1 cellular context compared by ENCODE assay signal in genomic region chr22:21982338-21982965, GRCh38.
A peak's percentile ranks its signal among the peaks of the same experiment; 100 is the strongest.
TF ChIP-seq lines count a peak whose summit lies in the region.

TSS of gene TOP3B (minus strand) at chr22:21982787. CDS start at chr22:21975709, 7,078 bp downstream.

TF ChIP-seq in HepG2, 621 proteins besides CTCF, POLR2A, EP300 and RAD21 (continued from another document and continues in another):
- TF ChIP-seq, protein P1, sequence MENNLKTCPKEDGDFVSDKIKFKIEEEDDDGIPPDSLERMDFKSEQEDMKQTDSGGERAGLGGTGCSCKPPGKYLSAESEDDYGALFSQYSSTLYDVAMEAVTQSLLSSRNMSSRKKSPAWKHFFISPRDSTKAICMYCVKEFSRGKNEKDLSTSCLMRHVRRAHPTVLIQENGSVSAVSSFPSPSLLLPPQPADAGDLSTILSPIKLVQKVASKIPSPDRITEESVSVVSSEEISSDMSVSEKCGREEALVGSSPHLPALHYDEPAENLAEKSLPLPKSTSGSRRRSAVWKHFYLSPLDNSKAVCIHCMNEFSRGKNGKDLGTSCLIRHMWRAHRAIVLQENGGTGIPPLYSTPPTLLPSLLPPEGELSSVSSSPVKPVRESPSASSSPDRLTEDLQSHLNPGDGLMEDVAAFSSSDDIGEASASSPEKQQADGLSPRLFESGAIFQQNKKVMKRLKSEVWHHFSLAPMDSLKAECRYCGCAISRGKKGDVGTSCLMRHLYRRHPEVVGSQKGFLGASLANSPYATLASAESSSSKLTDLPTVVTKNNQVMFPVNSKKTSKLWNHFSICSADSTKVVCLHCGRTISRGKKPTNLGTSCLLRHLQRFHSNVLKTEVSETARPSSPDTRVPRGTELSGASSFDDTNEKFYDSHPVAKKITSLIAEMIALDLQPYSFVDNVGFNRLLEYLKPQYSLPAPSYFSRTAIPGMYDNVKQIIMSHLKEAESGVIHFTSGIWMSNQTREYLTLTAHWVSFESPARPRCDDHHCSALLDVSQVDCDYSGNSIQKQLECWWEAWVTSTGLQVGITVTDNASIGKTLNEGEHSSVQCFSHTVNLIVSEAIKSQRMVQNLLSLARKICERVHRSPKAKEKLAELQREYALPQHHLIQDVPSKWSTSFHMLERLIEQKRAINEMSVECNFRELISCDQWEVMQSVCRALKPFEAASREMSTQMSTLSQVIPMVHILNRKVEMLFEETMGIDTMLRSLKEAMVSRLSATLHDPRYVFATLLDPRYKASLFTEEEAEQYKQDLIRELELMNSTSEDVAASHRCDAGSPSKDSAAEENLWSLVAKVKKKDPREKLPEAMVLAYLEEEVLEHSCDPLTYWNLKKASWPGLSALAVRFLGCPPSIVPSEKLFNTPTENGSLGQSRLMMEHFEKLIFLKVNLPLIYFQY (CRISPR knock-in tag; IDR thresholded peaks at IDR 0.05; ENCODE audit: borderline replicate concordance) = peak; percentile 76
- TF ChIP-seq KDM1A (CRISPR knock-in tag; IDR thresholded peaks at IDR 0.05) (0 out of 2 replicates have a peak, but pooled peaks have one; percentile 15), HDAC2 (CRISPR knock-in tag; IDR thresholded peaks at IDR 0.05) (peak; percentile 93), MYC (CRISPR knock-in tag; IDR thresholded peaks at IDR 0.05; ENCODE audit: borderline replicate concordance) (peak; percentile 84), CREB3 (CRISPR knock-in tag; IDR thresholded peaks at IDR 0.05) (no peak), USF2 (IDR thresholded peaks at IDR 0.05; ENCODE audit: low read depth, low read length) (no peak), USF2 (CRISPR knock-in tag; IDR thresholded peaks at IDR 0.05; ENCODE audit: borderline replicate concordance) (no peak), ATAD3A (CRISPR knock-in tag; IDR thresholded peaks at IDR 0.05) (0 out of 2 replicates have a peak, but pooled peaks have one; percentile 54), ZNF775 (CRISPR knock-in tag; IDR thresholded peaks at IDR 0.05; ENCODE audit: borderline replicate concordance) (peak; percentile 48; the same call in 1 of the 2 replicates), MATR3 (CRISPR knock-in tag; IDR thresholded peaks at IDR 0.05) (no peak), EED (CRISPR knock-in tag; IDR thresholded peaks at IDR 0.05) (peak; percentile 83; the same call in 1 of the 2 replicates), ZNF138 (CRISPR knock-in tag; IDR thresholded peaks at IDR 0.05; ENCODE audit: low read depth) (no peak), PRDM15 (CRISPR knock-in tag; IDR thresholded peaks at IDR 0.05) (peak; percentile 90), JUND (CRISPR knock-in tag; IDR thresholded peaks at IDR 0.05) (no peak), MED8 (CRISPR knock-in tag; IDR thresholded peaks at IDR 0.05; ENCODE audit: insufficient replicate concordance) (peak; percentile 79), IKZF4 (CRISPR knock-in tag; IDR thresholded peaks at IDR 0.05; ENCODE audit: borderline replicate concordance, low read depth, not compliant biosample characterization) (no peak), ARID5B (CRISPR knock-in tag; IDR thresholded peaks at IDR 0.05) (peak; percentile 81), ZSCAN12 (CRISPR knock-in tag; IDR thresholded peaks at IDR 0.05) (no peak), IRX3 (CRISPR knock-in tag; IDR thresholded peaks at IDR 0.05; ENCODE audit: borderline replicate concordance, low read depth) (no peak), ZNF350 (CRISPR knock-in tag; IDR thresholded peaks at IDR 0.05; ENCODE audit: borderline replicate concordance, low read depth) (peak; percentile 95), ZNF10 (CRISPR knock-in tag; IDR thresholded peaks at IDR 0.05; ENCODE audit: borderline replicate concordance, low read depth) (no peak), RXRA (CRISPR knock-in tag; IDR thresholded peaks at IDR 0.05) (peak; percentile 76), ZFP1 (CRISPR knock-in tag; IDR thresholded peaks at IDR 0.05) (peak; percentile 76; the same call in 1 of the 2 replicates), ATF4 (CRISPR knock-in tag; IDR thresholded peaks at IDR 0.05) (peak in 1 of 2 experiments; percentile 35; a peak in 1 of 4 replicates), ATRX (CRISPR knock-in tag; IDR thresholded peaks at IDR 0.05; ENCODE audit: borderline replicate concordance) (no peak), NFKBIZ (CRISPR knock-in tag; IDR thresholded peaks at IDR 0.05) (peak; percentile 87), ZNF460 (CRISPR knock-in tag; IDR thresholded peaks at IDR 0.05; ENCODE audit: borderline replicate concordance) (peak; percentile 43; the same call in 1 of the 2 replicates), ZFYVE20 (CRISPR knock-in tag; IDR thresholded peaks at IDR 0.05; ENCODE audit: borderline replicate concordance, low read depth) (no peak), NFKB2 (CRISPR knock-in tag; IDR thresholded peaks at IDR 0.05; ENCODE audit: borderline replicate concordance) (peak; percentile 96), ZNF124 (CRISPR knock-in tag; IDR thresholded peaks at IDR 0.05) (peak; percentile 88; the same call in 1 of the 2 replicates), ATF1 (CRISPR knock-in tag; IDR thresholded peaks at IDR 0.05) (no peak), DPF2 (CRISPR knock-in tag; IDR thresholded peaks at IDR 0.05; ENCODE audit: borderline replicate concordance, low read depth) (no peak), ZBTB21 (CRISPR knock-in tag; IDR thresholded peaks at IDR 0.05) (peak; percentile 66; the same call in 1 of the 2 replicates), PTBP1 (IDR thresholded peaks at IDR 0.05; ENCODE audit: low read depth, low read length, poor library complexity, severe bottlenecking) (peak; percentile 76), DNMT1 (CRISPR knock-in tag; IDR thresholded peaks at IDR 0.05) (peak; percentile 81; the same call in 1 of the 2 replicates), E2F5 (CRISPR knock-in tag; conservative IDR thresholded peaks at IDR 0.05) (peak; percentile 79), RBM39 (IDR thresholded peaks at IDR 0.05; ENCODE audit: low read depth, low read length, poor library complexity, severe bottlenecking) (peak; percentile 96), SNRNP70 (IDR thresholded peaks at IDR 0.05; ENCODE audit: low read depth, low read length) (no peak), ZNF879 (CRISPR knock-in tag; IDR thresholded peaks at IDR 0.05) (no peak), AGO2 (optimal IDR thresholded peaks at IDR 0.05; ENCODE audit: low read depth, low read length) (peak; percentile 66), ZNF136 (CRISPR knock-in tag; IDR thresholded peaks at IDR 0.05; ENCODE audit: low read depth) (no peak; the same call in 1 of the 2 replicates), TBX3 (IDR thresholded peaks at IDR 0.05; ENCODE audit: borderline replicate concordance) (no peak)
- TF ChIP-seq, protein P2, sequence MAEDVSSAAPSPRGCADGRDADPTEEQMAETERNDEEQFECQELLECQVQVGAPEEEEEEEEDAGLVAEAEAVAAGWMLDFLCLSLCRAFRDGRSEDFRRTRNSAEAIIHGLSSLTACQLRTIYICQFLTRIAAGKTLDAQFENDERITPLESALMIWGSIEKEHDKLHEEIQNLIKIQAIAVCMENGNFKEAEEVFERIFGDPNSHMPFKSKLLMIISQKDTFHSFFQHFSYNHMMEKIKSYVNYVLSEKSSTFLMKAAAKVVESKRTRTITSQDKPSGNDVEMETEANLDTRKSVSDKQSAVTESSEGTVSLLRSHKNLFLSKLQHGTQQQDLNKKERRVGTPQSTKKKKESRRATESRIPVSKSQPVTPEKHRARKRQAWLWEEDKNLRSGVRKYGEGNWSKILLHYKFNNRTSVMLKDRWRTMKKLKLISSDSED (CRISPR knock-in tag; IDR thresholded peaks at IDR 0.05) = no peak
- TF ChIP-seq, protein P3, sequence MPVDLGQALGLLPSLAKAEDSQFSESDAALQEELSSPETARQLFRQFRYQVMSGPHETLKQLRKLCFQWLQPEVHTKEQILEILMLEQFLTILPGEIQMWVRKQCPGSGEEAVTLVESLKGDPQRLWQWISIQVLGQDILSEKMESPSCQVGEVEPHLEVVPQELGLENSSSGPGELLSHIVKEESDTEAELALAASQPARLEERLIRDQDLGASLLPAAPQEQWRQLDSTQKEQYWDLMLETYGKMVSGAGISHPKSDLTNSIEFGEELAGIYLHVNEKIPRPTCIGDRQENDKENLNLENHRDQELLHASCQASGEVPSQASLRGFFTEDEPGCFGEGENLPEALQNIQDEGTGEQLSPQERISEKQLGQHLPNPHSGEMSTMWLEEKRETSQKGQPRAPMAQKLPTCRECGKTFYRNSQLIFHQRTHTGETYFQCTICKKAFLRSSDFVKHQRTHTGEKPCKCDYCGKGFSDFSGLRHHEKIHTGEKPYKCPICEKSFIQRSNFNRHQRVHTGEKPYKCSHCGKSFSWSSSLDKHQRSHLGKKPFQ (CRISPR knock-in tag; IDR thresholded peaks at IDR 0.05; ENCODE audit: insufficient replicate concordance) = no peak
